Comparison of ENCODE assay signal across 15 cellular contexts in genomic region chr12:103647267-103647666, GRCh38.
DNase-seq lines count a peak whose midpoint lies in the region; FAIRE-seq and TF ChIP-seq lines count a peak whose summit lies in the region.
"Had no signal": no experiment of that assay in that cellular context is flagged by ENCODE, and none has a peak within 500 bp of the region (broad histone marks: within the 10 kb centered on the region; RNA-seq: fewer than 3 reads in every experiment).

No MANE protein-coding gene starts in this region.

- FAIRE-seq in RCC 7860 (lab: Jason Lieb, UNC) = no peak
- FAIRE-seq: islet of Langerhans had no signal

- no peak overlapping the region for H3K23ac ChIP-seq in trophoblast cell (ENCODE audit: low read length)

- H3K36me3 ChIP-seq in trophoblast cell (ENCODE audit: control insufficient read depth in 1 of 2, insufficient read depth in 2 of 2, low read length in 2 of 2) = no peaks in the 10 kb centered on the region
- H3K36me3 ChIP-seq: sigmoid colon, thoracic aorta had no signal

- H3K14ac ChIP-seq in trophoblast cell (ENCODE audit: low read length) = no peak overlapping the region

- H3K79me2 ChIP-seq in trophoblast cell (ENCODE audit: control insufficient read depth, insufficient read depth, low read length, poor library complexity) = no peaks in the 10 kb centered on the region

- H2BK12ac ChIP-seq in trophoblast cell (ENCODE audit: low read length) = no peak overlapping the region

- H4K12ac ChIP-seq in trophoblast cell (ENCODE audit: low read depth, low read length) = no peak overlapping the region

- no peak overlapping the region for H3K4me3 Mint-ChIP-seq in activated naive CD4-positive, alpha-beta T cell treated with anti-CD3 and anti-CD28 coated beads for 36 hours
- H3K4me3 Mint-ChIP-seq: natural killer cell had no signal

- H3K4ac ChIP-seq in trophoblast cell (ENCODE audit: low read depth, low read length) = no peak overlapping the region

- no peaks in the 10 kb centered on the region for H3K36me3 Mint-ChIP-seq in activated naive CD4-positive, alpha-beta T cell treated with anti-CD3 and anti-CD28 coated beads for 36 hours (ENCODE audit: low read depth)
- H3K36me3 Mint-ChIP-seq: natural killer cell had no signal

- no peaks in the 10 kb centered on the region for H3K4me1 Mint-ChIP-seq in activated naive CD4-positive, alpha-beta T cell treated with anti-CD3 and anti-CD28 coated beads for 36 hours (ENCODE audit: low read depth)
- H3K4me1 Mint-ChIP-seq: natural killer cell had no signal

- no peak overlapping the region for H2BK120ac ChIP-seq in trophoblast cell (ENCODE audit: insufficient read depth, low read length, poor library complexity)

- H2BK5ac ChIP-seq in trophoblast cell (ENCODE audit: low read depth, low read length, poor library complexity) = no peak overlapping the region

- TF ChIP-seq CTCF in epithelial cell of esophagus (IDR thresholded peaks at IDR 0.05; ENCODE audit: insufficient read depth, low read depth, low read length, missing control alignments) = no peak

- CTCF ChIA-PET in activated naive CD4-positive, alpha-beta T cell treated with anti-CD3 and anti-CD28 coated beads for 36 hours (lab: Charles Lee) = interaction anchor here (1.2 kb wide), 1 partner anchor 15 kb away, joined by 3 read pairs; no protein-coding TSS in a partner anchor

- no CpG with 5 or more reads among the region's 2 CpGs for WGBS in trophoblast cell (ENCODE audit: extremely low coverage, insufficient coverage, insufficient read length)

- H3K27ac ChIP-seq in trophoblast cell (ENCODE audit: low read depth, low read length) = peak overlapping the region; percentile 15
- H3K27ac ChIP-seq: thoracic aorta had no signal

- intact Hi-C loops in activated naive CD4-positive, alpha-beta T cell treated with anti-CD3 and anti-CD28 coated beads for 36 hours (cut with micrococcal nuclease) = no loop called here

- peaks cover 6% of the 10 kb centered on the region for H3K79me1 ChIP-seq in trophoblast cell (ENCODE audit: low read length)

- no peaks in the 10 kb centered on the region for H3K9me3 Mint-ChIP-seq in activated naive CD4-positive, alpha-beta T cell treated with anti-CD3 and anti-CD28 coated beads for 36 hours
- H3K9me3 Mint-ChIP-seq: natural killer cell had no signal

- peaks cover 4% of the 10 kb centered on the region for H3K27me3 Mint-ChIP-seq in activated naive CD4-positive, alpha-beta T cell treated with anti-CD3 and anti-CD28 coated beads for 36 hours (ENCODE audit: low read depth)

- peak overlapping the region; percentile 30 for H3K4me2 ChIP-seq in trophoblast cell (ENCODE audit: low read length)

- H3K9me3 ChIP-seq in trophoblast cell (ENCODE audit: insufficient read depth, low read depth, low read length) = peaks cover 2% of the 10 kb centered on the region
- H3K9me3 ChIP-seq: Caco-2, sigmoid colon, thoracic aorta had no signal

- H3K27me3 ChIP-seq in trophoblast cell (ENCODE audit: insufficient read depth, low read length) = no peaks in the 10 kb centered on the region
- H3K27me3 ChIP-seq: sigmoid colon had no signal

- no peak overlapping the region for H4K91ac ChIP-seq in trophoblast cell (ENCODE audit: low read depth, low read length)

- H3K4me3 ChIP-seq in epithelial cell of esophagus (ENCODE audit: low read length) = no peak overlapping the region
- no peak overlapping the region for H3K4me3 ChIP-seq in trophoblast cell (ENCODE audit: low read depth, low read length)
- H3K4me3 ChIP-seq: sigmoid colon, thoracic aorta had no signal

- H2AFZ ChIP-seq in trophoblast cell (ENCODE audit: insufficient read depth, low read length, poor library complexity) = no peak overlapping the region

- no peak overlapping the region for H2AK5ac ChIP-seq in trophoblast cell (ENCODE audit: low read length)

- no peak overlapping the region for H3K9ac ChIP-seq in trophoblast cell (ENCODE audit: low read length)

- H3K18ac ChIP-seq in trophoblast cell (ENCODE audit: low read length) = no peak overlapping the region

- H3K27ac Mint-ChIP-seq in activated naive CD4-positive, alpha-beta T cell treated with anti-CD3 and anti-CD28 coated beads for 36 hours = no peak overlapping the region
- H3K27ac Mint-ChIP-seq: natural killer cell had no signal

- H4K8ac ChIP-seq in trophoblast cell (ENCODE audit: low read depth, low read length) = no peak overlapping the region

- DNase-seq in GM04504 (ENCODE audit: low read depth) (peak; percentile 10), RCC 7860 (ENCODE audit: low spot score) (peak; percentile 81), epithelial cell of esophagus (ENCODE audit: low read depth) (peak; percentile 95), trophoblast cell (no peak), cerebellum (ENCODE audit: low spot score) (no peak), NCI-H345 (lab: John Stamatoyannopoulos, UW) (no peak), NCI-H2227 (lab: John Stamatoyannopoulos, UW; ENCODE audit: unreplicated experiment) (no peak)
- DNase-seq in activated naive CD4-positive, alpha-beta T cell treated with anti-CD3 and anti-CD28 coated beads for 36 hours = no peak
- DNase-seq: activated T-cell treated with anti-CD3 and anti-CD28 coated beads, Interleukin-2, amount 50 U/mL, for 48 hours; Caco-2; natural killer cell; NCI-H1105 treated with DMSO at 0.1 percent for 48 hours; sigmoid colon had no signal

- H3K4me1 ChIP-seq in trophoblast cell (ENCODE audit: control insufficient read depth in 1 of 2, insufficient read depth in 2 of 2, low read length in 2 of 2) = peaks cover 11 to 12% of the 10 kb centered on the region in 2 experiments
- H3K4me1 ChIP-seq: Caco-2 had no signal

Comparison
In these comparisons a context has a peak if more than half of its experiments do, and no peak if none do; other contexts are left out.
1. DNase-seq: peak in GM04504 (single experiment), RCC 7860 (single experiment) and epithelial cell of esophagus (single experiment); none in trophoblast cell (0 of 2), cerebellum (single experiment), NCI-H345 (single experiment), NCI-H2227 (single experiment) and activated naive CD4-positive, alpha-beta T cell treated with anti-CD3 and anti-CD28 coated beads for 36 hours (single experiment).